In genomic region chr12:121628037-121628436, GRCh38 we compare ENCODE assay signal across 8 cellular contexts. TPM values are rescaled to one million over a fixed set of nuclear protein-coding genes. Genes with fewer than 3 reads are reported as not detected.
DNase-seq lines count a peak whose midpoint lies in the region; ATAC-seq and TF ChIP-seq lines count a peak whose summit lies in the region.

No MANE protein-coding gene starts in this region.

- H3K4me1 ChIP-seq in A673 (ENCODE audit: insufficient read depth, low read length, poor library complexity, severe bottlenecking) (peaks cover 35% of the 10 kb centered on the region), mononuclear cell (ENCODE audit: insufficient read depth, low read length) (peaks cover 71% of the 10 kb centered on the region)

- H3K4me3 ChIP-seq in A673 (ENCODE audit: low read depth, low read length, poor library complexity, severe bottlenecking): peak overlapping the region; percentile 91
- peak overlapping the region; percentile 68 for H3K4me3 ChIP-seq in Jurkat, Clone E6-1 (ENCODE audit: low read length)
- peak overlapping the region; percentile 51 for H3K4me3 ChIP-seq in astrocyte of the spinal cord (ENCODE audit: low read depth, low read length)
- H3K4me3 ChIP-seq in mononuclear cell (ENCODE audit: low read length): peak overlapping the region; percentile 80

- no TSS peak for BruUV-seq in A673 (replicated peaks; lab: Mats Ljungman, UMichigan)

- in situ Hi-C loops in astrocyte of the spinal cord (cut with HindIII; ENCODE audit: low sequenced_read_pairs): no loop called here

- no peaks in the 10 kb centered on the region for H3K36me3 ChIP-seq in A673 (ENCODE audit: insufficient read depth, low read length, poor library complexity, severe bottlenecking)

- TF ChIP-seq CTCF in A673 (conservative IDR thresholded peaks at IDR 0.05; ENCODE audit: low read depth, low read length): no peak
- TF ChIP-seq CTCF in astrocyte of the spinal cord (IDR thresholded peaks at IDR 0.05; ENCODE audit: low read depth, low read length): no peak

- H3K9me3 ChIP-seq in A673 (ENCODE audit: low read depth, low read length, poor library complexity, severe bottlenecking): no peaks in the 10 kb centered on the region
- no peaks in the 10 kb centered on the region for H3K9me3 ChIP-seq in mononuclear cell (ENCODE audit: low read depth, low read length)

- CTCF ChIA-PET in A673 (lab: Charles Lee): interaction anchor here (2.5 kb wide), 1 partner anchor 75 kb away, joined by 18 read pairs; no protein-coding TSS in a partner anchor

- ATAC-seq in GM18858 (IDR thresholded peaks at IDR 0.05; ENCODE audit: unreplicated experiment) (no peak), GM19455 (IDR thresholded peaks at IDR 0.05; ENCODE audit: unreplicated experiment) (no peak)

- POLR2A ChIA-PET in A673 (lab: Charles Lee; ENCODE audit: low non-redundant PET): no interaction called here

- peak overlapping the region; percentile 70 for H3K27ac ChIP-seq in A673 (ENCODE audit: low read depth, low read length, poor library complexity, severe bottlenecking)

- DNase-seq in A673 (ENCODE audit: low spot score): no peak
- DNase-seq in Jurkat, Clone E6-1 (ENCODE audit: low read depth, low spot score): no peak
- DNase-seq in astrocyte of the spinal cord (ENCODE audit: low read depth, low spot score): no peak
- DNase-seq in MV-4-11 (lab: John Stamatoyannopoulos, UW): no peak
- DNase-seq in amygdala (lab: John Stamatoyannopoulos, UW): no peak

- intact Hi-C loops in A673 (cut with micrococcal nuclease; ENCODE audit: unreplicated experiment): loop anchor here (5.0 kb wide), 1 partner anchor 44 kb away; no protein-coding TSS in a partner anchor

- H3K27me3 ChIP-seq in A673 (replicated peaks; ENCODE audit: insufficient read depth, low read depth, low read length, poor library complexity): no peaks in the 10 kb centered on the region
- no peaks in the 10 kb centered on the region for H3K27me3 ChIP-seq in mononuclear cell (ENCODE audit: insufficient read depth, low read length)

RNA-seq across cellular contexts. Expression of gene ORAI1, which starts 1.7 kb away (rescaled TPM):
- total RNA-seq in A673 (2021) (25.6 and 28.2 TPM in 2 replicates), mononuclear cell (31.3 TPM)
- 28.3 TPM for polyA plus RNA-seq in Jurkat, Clone E6-1 (2012; ENCODE audit: insufficient read depth, insufficient read length)

RNA-seq across cellular contexts. Expression of gene MORN3, which starts 41.4 kb away (rescaled TPM):
- total RNA-seq in A673 (2021): 0.58 and 0.96 TPM in 2 replicates
- 4.2 TPM for polyA plus RNA-seq in Jurkat, Clone E6-1 (2012; ENCODE audit: insufficient read depth, insufficient read length)
- 3.6 TPM for total RNA-seq in mononuclear cell

RNA-seq across cellular contexts. Expression of gene KDM2B, which starts 47.2 kb away (rescaled TPM):
- 49.3 and 52.5 TPM in 2 replicates for total RNA-seq in A673 (2021)
- 54.3 TPM for polyA plus RNA-seq in Jurkat, Clone E6-1 (2012; ENCODE audit: insufficient read depth, insufficient read length)
- total RNA-seq in mononuclear cell: 63.7 TPM
